In the genomic region with DNA sequence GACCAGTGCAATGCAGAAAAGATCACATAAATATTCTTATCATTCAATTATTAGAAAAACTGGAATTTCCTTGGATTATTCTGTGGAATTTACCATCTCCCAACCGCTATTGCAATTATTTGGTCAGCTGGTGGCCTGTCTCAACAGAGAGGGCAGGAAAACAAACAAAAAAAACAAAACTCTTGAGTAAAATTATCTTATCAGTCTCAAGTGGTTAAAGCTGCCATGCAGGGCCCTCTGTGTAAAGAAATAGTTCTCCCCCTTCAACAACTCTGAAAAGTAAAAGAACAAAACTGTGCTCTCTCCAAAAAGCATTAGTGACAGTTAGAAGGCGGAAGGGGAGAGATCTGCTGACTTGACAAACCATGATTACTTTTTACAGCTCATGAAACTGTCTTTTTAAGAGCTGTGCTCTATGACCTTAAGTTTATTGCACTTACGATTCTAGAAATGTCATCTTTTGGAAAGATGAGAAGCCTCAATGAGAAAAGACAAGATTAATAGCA, we compare ENCODE assay signal across 18 cellular contexts.
DNase-seq lines count a peak whose midpoint lies in the region; ATAC-seq, FAIRE-seq and TF ChIP-seq lines count a peak whose summit lies in the region.
"Had no signal": no experiment of that assay in that cellular context is flagged by ENCODE, and none has a peak within 500 bp of the region (broad histone marks: within the 10 kb centered on the region; RNA-seq: fewer than 3 reads in every experiment).

No MANE protein-coding gene starts in this region.

- H3K4me3 Mint-ChIP-seq in CD4-positive, alpha-beta T cell, result no peak overlapping the region
- H3K4me3 Mint-ChIP-seq: activated T-cell treated with anti-CD3 and anti-CD28 coated beads, Interleukin-2, amount 50 U/mL, for 4 hours; natural killer cell; stimulated activated naive B cell treated with anti-CD40 and anti-IgM and Interleukin-4, amounts not matched to agents 10 μg/mL and 1 μg/mL and 100 μg/mL, for 72 hours; T-helper 2 cell treated with Interferon-gamma antibody and Interleukin-4, amounts not matched to agents 5 μg/mL and 100 μg/mL, for 36 hours had no signal

- H3K36me3 Mint-ChIP-seq in CD4-positive, alpha-beta T cell (ENCODE audit: low read depth), result no peaks in the 10 kb centered on the region
- H3K36me3 Mint-ChIP-seq: CD4-positive, CD25-positive, alpha-beta regulatory T cell; stimulated activated naive B cell treated with anti-CD40 and anti-IgM and Interleukin-4, amounts not matched to agents 10 μg/mL and 1 μg/mL and 100 μg/mL, for 72 hours had no signal

- intact Hi-C loops in endothelial cell of umbilical vein (cut with micrococcal nuclease), result no loop called here
- intact Hi-C loops in CD4-positive, alpha-beta T cell (cut with DNase I, micrococcal nuclease), result no loop called here

- peaks cover 9% of the 10 kb centered on the region for H3K4me1 Mint-ChIP-seq in CD4-positive, alpha-beta T cell (ENCODE audit: low read depth)

- H3K9me1 ChIP-seq in endothelial cell of umbilical vein (replicated peaks; ENCODE audit: control insufficient read depth, extremely low read depth, insufficient read depth, low read length), result no peaks in the 10 kb centered on the region

- H3K4me1 ChIP-seq in endothelial cell of umbilical vein (ENCODE audit: control insufficient read depth, extremely low read depth, insufficient read depth, low read length) (peaks cover 30% of the 10 kb centered on the region), osteoblast (ENCODE audit: insufficient read depth, low read length) (peaks cover 29% of the 10 kb centered on the region)
- H3K4me1 ChIP-seq: right lobe of liver had no signal

- H3K9me3 ChIP-seq in endothelial cell of umbilical vein (replicated peaks; ENCODE audit: control insufficient read depth, insufficient read depth, low read length) (no peaks in the 10 kb centered on the region), osteoblast (ENCODE audit: low read depth, low read length) (no peaks in the 10 kb centered on the region)
- H3K9me3 ChIP-seq in CD4-positive, alpha-beta T cell (ENCODE audit: control insufficient read depth, low read length), result no peaks in the 10 kb centered on the region
- H3K9me3 ChIP-seq: right lobe of liver had no signal

- CTCF ChIA-PET in endothelial cell of umbilical vein (lab: Charles Lee), result interaction anchor here (0.6 to 1.2 kb wide), 4 partner anchors 15 to 652 kb away, joined by 3 to 4 read pairs (median 4); no protein-coding TSS in a partner anchor
- CTCF ChIA-PET in CD4-positive, alpha-beta T cell (lab: Charles Lee), result no interaction called here

- POLR2A ChIA-PET in endothelial cell of umbilical vein (lab: Charles Lee), result no interaction called here
- POLR2A ChIA-PET in CD4-positive, alpha-beta T cell (lab: Charles Lee), result no interaction called here

- peak; percentile 25 for DNase-seq in DMS153 treated with DMSO at 0.1 percent for 48 hours (lab: John Stamatoyannopoulos, UW; ENCODE audit: unreplicated experiment)
- no peak for DNase-seq in DMS153 (lab: John Stamatoyannopoulos, UW)
- DNase-seq in SHP77 treated with DMSO at 0.1 percent for 48 hours (lab: John Stamatoyannopoulos, UW), result peak; percentile 17
- peak; percentile 41 for DNase-seq in endothelial cell of umbilical vein (ENCODE audit: low read depth, low spot score)
- no peak for DNase-seq in osteoblast (ENCODE audit: insufficient read length, low spot score, missing footprints)
- no peak for DNase-seq in NCI-H1092 (lab: John Stamatoyannopoulos, UW)
- no peak for DNase-seq in CD4-positive, alpha-beta T cell
- DNase-seq: activated CD4-positive, alpha-beta T cell treated with anti-CD3 and anti-CD28 coated beads, Interleukin-2, amount 50 U/mL, for 1 hour; activated T-cell treated with anti-CD3 and anti-CD28 coated beads, Interleukin-2, amount 50 U/mL, for 4 hours; CD4-positive, CD25-positive, alpha-beta regulatory T cell; natural killer cell; right lobe of liver; stimulated activated naive B cell treated with anti-CD40 and anti-IgM and Interleukin-4, amounts not matched to agents 10 μg/mL and 1 μg/mL and 100 μg/mL, for 72 hours had no signal

- H3K9me3 Mint-ChIP-seq in CD4-positive, alpha-beta T cell, result no peaks in the 10 kb centered on the region
- H3K9me3 Mint-ChIP-seq: activated T-cell treated with anti-CD3 and anti-CD28 coated beads, Interleukin-2, amount 50 U/mL, for 4 hours; natural killer cell; T-helper 2 cell treated with Interferon-gamma antibody and Interleukin-4, amounts not matched to agents 5 μg/mL and 100 μg/mL, for 36 hours had no signal

- no peak for ATAC-seq in CD4-positive, alpha-beta T cell (ENCODE audit: poor library complexity)
- no peak for ATAC-seq in GM19023 (IDR thresholded peaks at IDR 0.05; ENCODE audit: unreplicated experiment)
- ATAC-seq: activated T-cell treated with anti-CD3 and anti-CD28 coated beads, Interleukin-2, amount 50 U/mL, for 4 hours; esophagus mucosa; natural killer cell; stimulated activated naive B cell treated with anti-CD40 and anti-IgM and Interleukin-4, amounts not matched to agents 10 μg/mL and 1 μg/mL and 100 μg/mL, for 72 hours had no signal

- peak overlapping the region; percentile 40 for H2AFZ ChIP-seq in endothelial cell of umbilical vein (ENCODE audit: low read depth, low read length)
- H2AFZ ChIP-seq in osteoblast (ENCODE audit: low read length), result peak overlapping the region; percentile 49

- H3K27me3 ChIP-seq in endothelial cell of umbilical vein (ENCODE audit: control insufficient read depth in 2 of 2, insufficient read depth in 2 of 2, low read length in 2 of 2) (no peaks in the 10 kb centered on the region), osteoblast (ENCODE audit: insufficient read depth, low read length) (no peaks in the 10 kb centered on the region)
- no peaks in the 10 kb centered on the region for H3K27me3 ChIP-seq in CD4-positive, alpha-beta T cell (ENCODE audit: control insufficient read depth, insufficient read depth, low read length)
- H3K27me3 ChIP-seq: right lobe of liver had no signal

- H3K27ac Mint-ChIP-seq in CD4-positive, alpha-beta T cell, result no peak overlapping the region
- H3K27ac Mint-ChIP-seq: CD4-positive, CD25-positive, alpha-beta regulatory T cell; natural killer cell; stimulated activated naive B cell treated with anti-CD40 and anti-IgM and Interleukin-4, amounts not matched to agents 10 μg/mL and 1 μg/mL and 100 μg/mL, for 72 hours; T-helper 2 cell treated with Interferon-gamma antibody and Interleukin-4, amounts not matched to agents 5 μg/mL and 100 μg/mL, for 36 hours had no signal

- dilution Hi-C loops in endothelial cell of umbilical vein (cut with MboI; ENCODE audit: extremely low pct_ligation_motif_present, low sequenced_read_pairs), result no loop called here

- TF ChIP-seq CTCF in endothelial cell of umbilical vein (IDR thresholded peaks at IDR 0.05; ENCODE audit: extremely low read depth in 1 of 2, insufficient read depth in 1 of 2, low read depth in 1 of 2, low read length in 2 of 2) (no peak), osteoblast (IDR thresholded peaks at IDR 0.05; ENCODE audit: extremely low read depth, low read depth, low read length) (no peak)
- TF ChIP-seq CTCF in CD4-positive, alpha-beta T cell (IDR thresholded peaks at IDR 0.05), result no peak

- H4K20me1 ChIP-seq in endothelial cell of umbilical vein (replicated peaks; ENCODE audit: control insufficient read depth, extremely low read depth, insufficient read depth, low read length) (no peaks in the 10 kb centered on the region), osteoblast (ENCODE audit: insufficient read depth, low read length) (no peaks in the 10 kb centered on the region)

- H3K27me3 Mint-ChIP-seq in CD4-positive, alpha-beta T cell, result no peaks in the 10 kb centered on the region
- H3K27me3 Mint-ChIP-seq: stimulated activated naive B cell treated with anti-CD40 and anti-IgM and Interleukin-4, amounts not matched to agents 10 μg/mL and 1 μg/mL and 100 μg/mL, for 72 hours had no signal

- H3K9ac ChIP-seq in endothelial cell of umbilical vein (replicated peaks; ENCODE audit: extremely low read depth, insufficient read depth, low read length), result peak overlapping the region; percentile 19

- peak overlapping the region; percentile 54 for H3K27ac ChIP-seq in endothelial cell of umbilical vein (ENCODE audit: insufficient read depth, low read depth, low read length)
- H3K27ac ChIP-seq in osteoblast (ENCODE audit: low read depth, low read length), result peak overlapping the region; percentile 70
- H3K27ac ChIP-seq in CD4-positive, alpha-beta T cell (ENCODE audit: low read depth, low read length), result no peak overlapping the region
- H3K27ac ChIP-seq: 22Rv1, right lobe of liver, RWPE1 had no signal

- H3K36me3 ChIP-seq in endothelial cell of umbilical vein (ENCODE audit: control insufficient read depth in 2 of 2, extremely low read depth in 1 of 2, insufficient read depth in 2 of 2, low read length in 2 of 2), result no peaks in the 10 kb centered on the region
- no peaks in the 10 kb centered on the region for H3K36me3 ChIP-seq in osteoblast (ENCODE audit: insufficient read depth, low read length)
- H3K36me3 ChIP-seq: right lobe of liver had no signal

- BruUV-seq in endothelial cell of umbilical vein (replicated peaks; lab: Mats Ljungman, UMichigan), result no TSS peak

- TF ChIP-seq POLR2A in endothelial cell of umbilical vein (IDR thresholded peaks at IDR 0.05; ENCODE audit: low read depth, low read length), result no peak

- H3K4me3 ChIP-seq in endothelial cell of umbilical vein (replicated peaks in 1 of 3; ENCODE audit: insufficient read depth in 1 of 3, low read depth in 1 of 3, low read length in 3 of 3) (no peak overlapping the region), osteoblast (ENCODE audit: insufficient read depth, low read length) (no peak overlapping the region)
- H3K4me3 ChIP-seq: right lobe of liver had no signal

- H3K4me2 ChIP-seq in endothelial cell of umbilical vein (ENCODE audit: insufficient read depth, low read length) (no peak overlapping the region), osteoblast (ENCODE audit: insufficient read depth, low read length) (peak overlapping the region; percentile 6)

- FAIRE-seq in endothelial cell of umbilical vein (lab: Jason Lieb, UNC), result peak; percentile 58

- no peaks in the 10 kb centered on the region for H3K79me2 ChIP-seq in endothelial cell of umbilical vein (ENCODE audit: control insufficient read depth, insufficient read depth, low read length)
- no peaks in the 10 kb centered on the region for H3K79me2 ChIP-seq in osteoblast (ENCODE audit: insufficient read depth, low read length)

TF ChIP-seq in endothelial cell of umbilical vein, 7 proteins besides CTCF, POLR2A, EP300 and RAD21:
- no peak for TF ChIP-seq EZH2 (IDR thresholded peaks at IDR 0.05; ENCODE audit: borderline replicate concordance, low read depth, low read length, severe bottlenecking)
- TF ChIP-seq, protein P1, sequence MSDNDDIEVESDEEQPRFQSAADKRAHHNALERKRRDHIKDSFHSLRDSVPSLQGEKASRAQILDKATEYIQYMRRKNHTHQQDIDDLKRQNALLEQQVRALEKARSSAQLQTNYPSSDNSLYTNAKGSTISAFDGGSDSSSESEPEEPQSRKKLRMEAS (IDR thresholded peaks at IDR 0.05; ENCODE audit: insufficient read depth, insufficient read length), result no peak
- TF ChIP-seq GATA2 (IDR thresholded peaks at IDR 0.05; ENCODE audit: insufficient read depth, insufficient read length, low read depth, low read length), result no peak
- TF ChIP-seq POLR2AphosphoS5 (IDR thresholded peaks at IDR 0.05; ENCODE audit: insufficient read depth, low read depth, low read length), result no peak
- no peak for TF ChIP-seq JUN (IDR thresholded peaks at IDR 0.05; ENCODE audit: borderline replicate concordance, insufficient read depth, insufficient read length, low read depth)
TF ChIP-seq in endothelial cell of umbilical vein: peak in this region for 0.

Comparison
In these comparisons a context has a peak if more than half of its experiments do, and no peak if none do; other contexts are left out.
1. DNase-seq: peak in DMS153 treated with DMSO at 0.1 percent for 48 hours (single experiment), SHP77 treated with DMSO at 0.1 percent for 48 hours (single experiment) and endothelial cell of umbilical vein (single experiment); none in DMS153 (single experiment), osteoblast (single experiment), NCI-H1092 (single experiment) and CD4-positive, alpha-beta T cell (0 of 10).